Comparison of ENCODE assay signal across 18 cellular contexts in the genomic region with DNA sequence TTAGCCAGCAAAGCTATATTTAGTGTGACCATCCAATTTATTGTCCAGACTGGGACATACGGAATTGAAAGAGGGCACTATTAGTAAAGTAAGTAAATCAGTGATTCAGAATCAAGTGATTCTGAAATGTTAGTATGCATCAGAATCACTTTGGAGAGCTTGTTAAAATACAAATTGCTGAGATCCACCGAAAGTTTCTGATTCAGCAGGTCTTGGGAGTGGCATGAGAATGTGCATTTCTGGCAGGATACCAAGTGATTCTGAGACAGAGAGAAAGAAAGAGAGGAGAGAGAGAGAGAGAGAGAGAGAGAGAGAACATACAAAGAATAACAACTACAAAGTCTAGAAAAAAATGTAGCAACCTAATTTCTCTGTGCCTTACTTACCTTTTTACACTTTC.
DNase-seq lines count a peak whose midpoint lies in the region; FAIRE-seq and TF ChIP-seq lines count a peak whose summit lies in the region.
"Had no signal": no experiment of that assay in that cellular context is flagged by ENCODE, and none has a peak within 500 bp of the region (broad histone marks: within the 10 kb centered on the region; RNA-seq: fewer than 3 reads in every experiment).

No MANE protein-coding gene starts in this region.

- intact Hi-C loops in MCF 10A (cut with micrococcal nuclease) (no loop called here), breast epithelium (cut with DNase I; ENCODE audit: low total_unique reads) (no loop called here)

- no peak overlapping the region for H3K27ac ChIP-seq in breast epithelium
- H3K27ac ChIP-seq: 22Rv1, GM23248, HL-60 had no signal

- no peaks in the 10 kb centered on the region for H3K4me1 ChIP-seq in breast epithelium

- H3K4me3 ChIP-seq in breast epithelium (no peak overlapping the region), bronchial epithelial cell (ENCODE audit: low read depth, low read length) (no peak overlapping the region)
- H3K4me3 ChIP-seq: GM12878, GM23248 had no signal

- no peak for FAIRE-seq in bronchial epithelial cell (lab: Jason Lieb, UNC)
- FAIRE-seq: GM12878, GM18507, H54 had no signal

- H3K9me3 ChIP-seq in breast epithelium: no peaks in the 10 kb centered on the region

- TF ChIP-seq POLR2A in breast epithelium (IDR thresholded peaks at IDR 0.05): no peak

- H3K36me3 ChIP-seq in breast epithelium (no peaks in the 10 kb centered on the region), bronchial epithelial cell (ENCODE audit: control insufficient read depth, insufficient read depth, low read length) (no peaks in the 10 kb centered on the region)

- no peaks in the 10 kb centered on the region for H3K36me3 Mint-ChIP-seq in MCF 10A (ENCODE audit: insufficient read depth, unreplicated experiment)
- H3K36me3 Mint-ChIP-seq: CD14-positive monocyte; CD8-positive, alpha-beta memory T cell had no signal

- no peaks in the 10 kb centered on the region for H3K27me3 Mint-ChIP-seq in MCF 10A (ENCODE audit: insufficient read depth, unreplicated experiment)

- TF ChIP-seq CTCF in MCF 10A (IDR thresholded peaks at IDR 0.05; ENCODE audit: unreplicated experiment): no peak
- TF ChIP-seq CTCF in breast epithelium (IDR thresholded peaks at IDR 0.05): no peak
- TF ChIP-seq CTCF in bronchial epithelial cell (IDR thresholded peaks at IDR 0.05; ENCODE audit: insufficient read depth, low read length, severe bottlenecking): no peak

- POLR2A ChIA-PET in MCF 10A (lab: Yijun Ruan, JAX): no interaction called here

- no peak overlapping the region for H3K4me3 Mint-ChIP-seq in MCF 10A (ENCODE audit: unreplicated experiment)
- H3K4me3 Mint-ChIP-seq: CD14-positive monocyte; CD8-positive, alpha-beta memory T cell had no signal

- CTCF ChIA-PET in MCF 10A (lab: Yijun Ruan, JAX): interaction anchor here (0.6 to 1.4 kb wide), 4 partner anchors 9 to 505 kb away, joined by 3 to 4 read pairs (median 4); no protein-coding TSS in a partner anchor

- DNase-seq in MCF 10A (ENCODE audit: unreplicated experiment) (peak; percentile 42), breast epithelium (ENCODE audit: low spot score in 2 of 2) (no peak), bronchial epithelial cell (ENCODE audit: low read depth) (peak; percentile 26), kidney glomerular epithelial cell (lab: John Stamatoyannopoulos, UW) (peak; percentile 1), OCI-M2 (lab: John Stamatoyannopoulos, UW; ENCODE audit: unreplicated experiment) (no peak), retina (no peak), mucosa of gallbladder (ENCODE audit: low spot score) (no peak), cerebellar nuclear complex (lab: John Stamatoyannopoulos, UW) (no peak)
- DNase-seq: Calu3; CD8-positive, alpha-beta memory T cell; DMS79; GM23248 had no signal

- H3K27me3 ChIP-seq in breast epithelium: no peaks in the 10 kb centered on the region
- no peaks in the 10 kb centered on the region for H3K27me3 ChIP-seq in bronchial epithelial cell (ENCODE audit: control insufficient read depth, insufficient read depth, low read length)

- H3K27ac Mint-ChIP-seq in MCF 10A (ENCODE audit: low read depth, unreplicated experiment): no peak overlapping the region
- H3K27ac Mint-ChIP-seq: CD8-positive, alpha-beta memory T cell had no signal

- H3K9me3 Mint-ChIP-seq in MCF 10A (ENCODE audit: unreplicated experiment): peaks cover 7% of the 10 kb centered on the region

- H3K4me1 Mint-ChIP-seq in MCF 10A (ENCODE audit: insufficient read depth, unreplicated experiment): no peaks in the 10 kb centered on the region
- H3K4me1 Mint-ChIP-seq: CD14-positive monocyte; CD8-positive, alpha-beta memory T cell had no signal

- BruUV-seq in MCF 10A (replicated peaks; lab: Mats Ljungman, UMichigan): no TSS peak

Comparison
In these comparisons a context has a peak if more than half of its experiments do, and no peak if none do; other contexts are left out.
1. DNase-seq: peak in MCF 10A (single experiment), bronchial epithelial cell (single experiment) and kidney glomerular epithelial cell (single experiment); none in breast epithelium (0 of 2), OCI-M2 (single experiment), retina (single experiment), mucosa of gallbladder (single experiment) and cerebellar nuclear complex (0 of 2).